ENCODE assay signal across 19 cellular contexts in the genomic region with DNA sequence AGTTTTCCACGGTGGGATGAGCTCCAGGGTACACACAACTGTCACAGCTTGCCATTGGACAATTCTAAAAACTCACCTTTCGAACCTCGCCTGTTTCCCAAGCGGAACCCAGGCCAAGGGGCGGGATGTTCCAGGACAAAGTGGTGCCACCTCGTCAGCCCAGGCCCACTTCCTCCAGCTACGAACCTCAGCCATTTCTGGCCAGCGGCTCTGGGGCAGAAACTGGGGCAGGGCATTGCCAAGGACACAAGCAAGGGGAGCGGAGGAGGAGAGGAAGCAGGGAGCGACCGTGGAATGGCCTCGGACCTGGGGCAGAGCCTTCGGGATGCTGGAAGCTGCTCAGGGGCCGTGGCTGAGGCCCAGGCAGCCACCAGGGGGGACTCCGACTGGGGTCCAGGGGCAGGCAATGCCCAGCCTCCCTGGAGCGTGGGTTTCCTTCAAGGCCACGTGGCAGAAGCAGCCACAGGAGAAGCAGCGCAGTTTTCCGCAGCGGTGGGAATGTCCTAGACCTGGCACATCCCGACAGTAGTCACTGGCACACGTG.
"Had no signal": no experiment of that assay in that cellular context is flagged by ENCODE, and none has a peak within 500 bp of the region (broad histone marks: within the 10 kb centered on the region; RNA-seq: fewer than 3 reads in every experiment).

No MANE protein-coding gene starts in this region.

- H3K27me3 ChIP-seq: upper lobe of left lung had no signal

- H3K4me1 Mint-ChIP-seq: activated naive CD4-positive, alpha-beta T cell treated with anti-CD3 and anti-CD28 coated beads, Interleukin-2, amount 50 U/mL, for 24 hours had no signal

- ATAC-seq: activated T-cell treated with anti-CD3 and anti-CD28 coated beads, Interleukin-2, amount 50 U/mL, for 72 hours had no signal

- H3K27ac ChIP-seq: adrenal gland, upper lobe of left lung had no signal

- H3K36me3 Mint-ChIP-seq: activated naive CD4-positive, alpha-beta T cell treated with anti-CD3 and anti-CD28 coated beads, Interleukin-2, amount 50 U/mL, for 24 hours; brain had no signal

- H3K36me3 ChIP-seq: adrenal gland, upper lobe of left lung had no signal

- H3K27me3 Mint-ChIP-seq: activated naive CD4-positive, alpha-beta T cell treated with anti-CD3 and anti-CD28 coated beads, Interleukin-2, amount 50 U/mL, for 24 hours had no signal

- H3K27ac Mint-ChIP-seq: activated naive CD4-positive, alpha-beta T cell treated with anti-CD3 and anti-CD28 coated beads, Interleukin-2, amount 50 U/mL, for 24 hours; activated T-cell treated with anti-CD3 and anti-CD28 coated beads, Interleukin-2, amount 50 U/mL, for 72 hours; progenitor cell of endocrine pancreas; stimulated activated naive CD8-positive, alpha-beta T cell treated with anti-CD3 and anti-CD28 coated beads, Interleukin-15, Interleukin-2, amounts not matched to agents 100 ng/mL and 50 ng/mL, for 24 hours; T-helper 1 cell treated with Interleukin-12 subunit alpha and Interleukin-12 subunit beta and Interleukin-4 antibody, amounts not matched to agents 30 μg/mL and 1 μg/mL, for 36 hours had no signal

- H3K9me3 Mint-ChIP-seq: activated naive CD4-positive, alpha-beta T cell treated with anti-CD3 and anti-CD28 coated beads, Interleukin-2, amount 50 U/mL, for 24 hours; activated T-cell treated with anti-CD3 and anti-CD28 coated beads, Interleukin-2, amount 50 U/mL, for 72 hours; nephron; stimulated activated naive CD8-positive, alpha-beta T cell treated with anti-CD3 and anti-CD28 coated beads, Interleukin-15, Interleukin-2, amounts not matched to agents 100 ng/mL and 50 ng/mL, for 24 hours; T-helper 1 cell treated with Interleukin-12 subunit alpha and Interleukin-12 subunit beta and Interleukin-4 antibody, amounts not matched to agents 30 μg/mL and 1 μg/mL, for 36 hours had no signal

- H3K4me1 ChIP-seq: adrenal gland, upper lobe of left lung had no signal

- DNase-seq: activated CD4-positive, alpha-beta T cell treated with anti-CD3 and anti-CD28 coated beads, Interleukin-2, amount 50 U/mL, for 1 hour; activated CD4-positive, CD25-positive, alpha-beta regulatory T cell treated with anti-CD3 and anti-CD28 coated beads, Interleukin-2, amount 50 U/mL, for 72 hours; activated CD8-positive, alpha-beta memory T cell treated with anti-CD3 and anti-CD28 coated beads, Interleukin-2, amount 50 U/mL, for 4 hours; activated effector memory CD4-positive, alpha-beta T cell treated with anti-CD3 and anti-CD28 coated beads, Interleukin-2, amount 50 U/mL, for 16 hours; activated T-cell treated with anti-CD3 and anti-CD28 coated beads, Interleukin-2, amount 50 U/mL, for 72 hours; adrenal gland; central memory CD4-positive, alpha-beta T cell; erythroblast; foreskin melanocyte; hypothalamus; islet precursor cell; mesendoderm had no signal

- H3K9me3 ChIP-seq: adrenal gland, upper lobe of left lung had no signal

- H3K4me3 Mint-ChIP-seq: activated naive CD4-positive, alpha-beta T cell treated with anti-CD3 and anti-CD28 coated beads, Interleukin-2, amount 50 U/mL, for 24 hours; activated T-cell treated with anti-CD3 and anti-CD28 coated beads, Interleukin-2, amount 50 U/mL, for 72 hours; brain; nephron; stimulated activated naive CD8-positive, alpha-beta T cell treated with anti-CD3 and anti-CD28 coated beads, Interleukin-15, Interleukin-2, amounts not matched to agents 100 ng/mL and 50 ng/mL, for 24 hours; T-helper 1 cell treated with Interleukin-12 subunit alpha and Interleukin-12 subunit beta and Interleukin-4 antibody, amounts not matched to agents 30 μg/mL and 1 μg/mL, for 36 hours had no signal

- H3K4me3 ChIP-seq: adrenal gland, upper lobe of left lung had no signal
